ENCODE assay signal across 1 cellular context in the genomic region with DNA sequence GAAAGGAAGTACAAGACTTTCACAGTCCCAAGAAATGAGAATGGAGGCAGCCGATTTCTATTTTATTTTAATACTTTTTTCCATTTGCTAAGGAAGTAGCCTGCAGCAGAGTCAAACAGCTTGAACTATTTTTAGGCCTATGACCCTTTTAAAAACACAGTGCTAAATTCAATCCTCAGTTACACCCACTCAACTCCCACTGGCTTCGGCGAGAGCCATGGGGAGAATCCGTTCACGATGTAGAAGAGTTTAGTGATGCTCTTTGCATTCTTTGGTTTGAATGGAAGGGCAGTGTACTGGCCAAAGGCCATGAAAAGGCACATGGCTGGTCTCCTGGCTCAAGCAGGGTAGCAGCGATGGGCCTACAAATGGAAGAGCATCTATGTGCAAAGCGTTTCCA.
TF ChIP-seq lines count a peak whose summit lies in the region.

No MANE protein-coding gene starts in this region.

TF ChIP-seq in IMR-90, 13 proteins besides CTCF, POLR2A, EP300 and RAD21:
- TF ChIP-seq MAZ (IDR thresholded peaks at IDR 0.05; ENCODE audit: borderline replicate concordance, low read depth, low read length) (no peak), CEBPB (IDR thresholded peaks at IDR 0.05; ENCODE audit: low read depth, low read length) (no peak), SMC3 (IDR thresholded peaks at IDR 0.05; ENCODE audit: low read depth, low read length) (no peak), MAFK (IDR thresholded peaks at IDR 0.05; ENCODE audit: low read depth, low read length) (no peak), NFE2L2 (IDR thresholded peaks at IDR 0.05; ENCODE audit: low read depth, low read length) (no peak), RFX5 (IDR thresholded peaks at IDR 0.05; ENCODE audit: low read depth, low read length) (no peak), FOS (IDR thresholded peaks at IDR 0.05; ENCODE audit: low read depth, low read length) (no peak), RCOR1 (IDR thresholded peaks at IDR 0.05; ENCODE audit: insufficient replicate concordance, low read length) (no peak), MXI1 (IDR thresholded peaks at IDR 0.05; ENCODE audit: borderline replicate concordance, low read depth, low read length) (no peak)
- TF ChIP-seq, protein P1, sequence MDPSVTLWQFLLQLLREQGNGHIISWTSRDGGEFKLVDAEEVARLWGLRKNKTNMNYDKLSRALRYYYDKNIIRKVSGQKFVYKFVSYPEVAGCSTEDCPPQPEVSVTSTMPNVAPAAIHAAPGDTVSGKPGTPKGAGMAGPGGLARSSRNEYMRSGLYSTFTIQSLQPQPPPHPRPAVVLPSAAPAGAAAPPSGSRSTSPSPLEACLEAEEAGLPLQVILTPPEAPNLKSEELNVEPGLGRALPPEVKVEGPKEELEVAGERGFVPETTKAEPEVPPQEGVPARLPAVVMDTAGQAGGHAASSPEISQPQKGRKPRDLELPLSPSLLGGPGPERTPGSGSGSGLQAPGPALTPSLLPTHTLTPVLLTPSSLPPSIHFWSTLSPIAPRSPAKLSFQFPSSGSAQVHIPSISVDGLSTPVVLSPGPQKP (IDR thresholded peaks at IDR 0.05; ENCODE audit: borderline replicate concordance, low read depth, low read length) = no peak
